Comparison of ENCODE assay signal across 25 cellular contexts in genomic region chr10:121681171-121681752, GRCh38.
DNase-seq lines count a peak whose midpoint lies in the region; ATAC-seq and TF ChIP-seq lines count a peak whose summit lies in the region.
"Had no signal": no experiment of that assay in that cellular context is flagged by ENCODE, and none has a peak within 500 bp of the region (broad histone marks: within the 10 kb centered on the region; RNA-seq: fewer than 3 reads in every experiment).

No MANE protein-coding gene starts in this region.

- no CpG with 5 or more reads among the region's 8 CpGs for WGBS in H9 (ENCODE audit: extremely low coverage, insufficient read length, low lambda C conversion rate)
- WGBS in ectodermal cell, 2 experiments: 43 to 55% methylated on average over 8 of the region's 8 CpGs

- peaks cover 40 to 45% of the 10 kb centered on the region in 2 experiments for H3K4me1 Mint-ChIP-seq in H9
- H3K4me1 Mint-ChIP-seq in mesothelial cell of epicardium: peaks cover 19% of the 10 kb centered on the region
- H3K4me1 Mint-ChIP-seq in osteocyte (ENCODE audit: unreplicated experiment): no peaks in the 10 kb centered on the region
- H3K4me1 Mint-ChIP-seq: memory B cell, T-helper 17 cell had no signal

- H3K9me3 Mint-ChIP-seq in H9 (peaks cover 14 to 18% of the 10 kb centered on the region in 2 experiments), mesothelial cell of epicardium (peaks cover 20% of the 10 kb centered on the region), osteocyte (ENCODE audit: unreplicated experiment) (peaks cover 9% of the 10 kb centered on the region)
- H3K9me3 Mint-ChIP-seq: activated CD8-positive, alpha-beta T cell treated with anti-CD3 and anti-CD28 coated beads for 36 hours; activated T-cell treated with anti-CD3 and anti-CD28 coated beads, Interleukin-2, amount 50 U/mL, for 24 hours had no signal

- no peak overlapping the region for H4K5ac ChIP-seq in H9 (ENCODE audit: insufficient read length, low read depth, low read length)

- H3K27ac ChIP-seq in H9 (ENCODE audit: insufficient read length, low read depth, low read length) (no peak overlapping the region), ectodermal cell (ENCODE audit: insufficient read depth, low read depth, low read length, poor library complexity, severe bottlenecking) (peak overlapping the region; percentile 86), skin epidermis (peak overlapping the region in 11 of 21 experiments; percentile 12 to 61 (median 40))
- H3K27ac ChIP-seq: right lobe of liver, SJSA1, stomach, vagina had no signal

- no peaks in the 10 kb centered on the region for H4K20me1 ChIP-seq in H9 (ENCODE audit: control insufficient read depth, insufficient read depth, insufficient read length)

- H3K27me3 ChIP-seq in H9 (ENCODE audit: insufficient read depth, low read length): no peaks in the 10 kb centered on the region
- no peaks in the 10 kb centered on the region for H3K27me3 ChIP-seq in ectodermal cell (ENCODE audit: control insufficient read depth, insufficient read depth, low read length, poor library complexity, severe bottlenecking)
- H3K27me3 ChIP-seq: dorsolateral prefrontal cortex, right lobe of liver, SJSA1, vagina had no signal

- no peak overlapping the region for H2AK5ac ChIP-seq in H9 (ENCODE audit: insufficient read length, low read length)

- no peaks in the 10 kb centered on the region for H3K79me2 ChIP-seq in H9 (ENCODE audit: insufficient read depth, low read length)

- no peak overlapping the region for H2BK120ac ChIP-seq in H9 (ENCODE audit: low read depth, low read length, poor library complexity, severe bottlenecking)

- no peak overlapping the region for H4K91ac ChIP-seq in H9 (ENCODE audit: insufficient read length, low read depth, low read length)

- TF ChIP-seq CTCF in H9 (conservative IDR thresholded peaks at IDR 0.05) (no peak), mesothelial cell of epicardium (IDR thresholded peaks at IDR 0.05; ENCODE audit: unreplicated experiment) (no peak), osteocyte (IDR thresholded peaks at IDR 0.05) (no peak)

- no peak overlapping the region for H2AFZ ChIP-seq in H9 (ENCODE audit: low read length)

- H3K23ac ChIP-seq in H9 (ENCODE audit: insufficient read length, low read depth, low read length): no peak overlapping the region

- H3K23me2 ChIP-seq in H9 (ENCODE audit: insufficient read length, low read depth, low read length, poor library complexity, severe bottlenecking): no peaks in the 10 kb centered on the region

- H3K4me2 ChIP-seq in H9 (ENCODE audit: insufficient read depth, insufficient read length, low read length): no peak overlapping the region

- peaks cover 5 to 25% (median 8%) of the 10 kb centered on the region in 3 experiments for H3K36me3 Mint-ChIP-seq in H9 (ENCODE audit: insufficient read depth in 1 of 3, low read depth in 3 of 3)
- peaks cover 2% of the 10 kb centered on the region for H3K36me3 Mint-ChIP-seq in mesothelial cell of epicardium
- H3K36me3 Mint-ChIP-seq in osteocyte (ENCODE audit: unreplicated experiment): no peaks in the 10 kb centered on the region
- H3K36me3 Mint-ChIP-seq: activated naive CD8-positive, alpha-beta T cell; memory B cell had no signal

- H3K36me3 ChIP-seq in ectodermal cell (ENCODE audit: control insufficient read depth, insufficient read depth, low read length): no peaks in the 10 kb centered on the region
- H3K36me3 ChIP-seq: right lobe of liver, SJSA1, stomach, vagina had no signal

- no peak overlapping the region for H4K8ac ChIP-seq in H9 (replicated peaks; ENCODE audit: insufficient read length, low read depth, low read length)

- peaks cover 3% of the 10 kb centered on the region for H3K27me3 Mint-ChIP-seq in H9 (ENCODE audit: low read depth)
- peaks cover 3% of the 10 kb centered on the region for H3K27me3 Mint-ChIP-seq in mesothelial cell of epicardium (ENCODE audit: low read depth)
- peaks cover 12% of the 10 kb centered on the region for H3K27me3 Mint-ChIP-seq in osteocyte (ENCODE audit: unreplicated experiment)
- H3K27me3 Mint-ChIP-seq: activated naive CD8-positive, alpha-beta T cell had no signal

- no peak overlapping the region for H3K18ac ChIP-seq in H9 (ENCODE audit: insufficient read length, low read depth, low read length)

- H2BK12ac ChIP-seq in H9 (ENCODE audit: insufficient read length, low read depth, low read length): no peak overlapping the region

- H3K9ac ChIP-seq in H9 (ENCODE audit: extremely low read depth, insufficient read length, low read length): no peak overlapping the region

- H3K14ac ChIP-seq in H9 (ENCODE audit: insufficient read depth, low read length): no peak overlapping the region

- H2BK5ac ChIP-seq in H9 (ENCODE audit: insufficient read length, low read length): no peak overlapping the region

- peaks cover 10% of the 10 kb centered on the region for H3K9me3 ChIP-seq in H9 (ENCODE audit: control insufficient read depth, low read depth, low read length)
- no peaks in the 10 kb centered on the region for H3K9me3 ChIP-seq in ectodermal cell (ENCODE audit: control insufficient read depth, low read length)
- H3K9me3 ChIP-seq: right lobe of liver, vagina had no signal

- H3K4me3 Mint-ChIP-seq in H9 (no peak overlapping the region), mesothelial cell of epicardium (no peak overlapping the region), osteocyte (ENCODE audit: unreplicated experiment) (no peak overlapping the region)
- H3K4me3 Mint-ChIP-seq: activated CD8-positive, alpha-beta T cell treated with anti-CD3 and anti-CD28 coated beads for 36 hours; activated naive CD8-positive, alpha-beta T cell; activated T-cell treated with anti-CD3 and anti-CD28 coated beads, Interleukin-2, amount 50 U/mL, for 24 hours; HFFc6; memory B cell; T-helper 17 cell; WTC11 had no signal

- H3K4me3 ChIP-seq in ectodermal cell (ENCODE audit: insufficient read depth, low read depth, low read length) (no peak overlapping the region), skin epidermis (no peak overlapping the region)
- H3K4me3 ChIP-seq: dorsolateral prefrontal cortex, right lobe of liver, SJSA1, stomach, vagina had no signal

- H2BK20ac ChIP-seq in H9 (ENCODE audit: low read depth, low read length, poor library complexity, severe bottlenecking): no peak overlapping the region

- no peak for DNase-seq in H9
- DNase-seq in mesothelial cell of epicardium (ENCODE audit: low spot score in 2 of 2, unreplicated experiment in 2 of 2): no peak
- no peak for DNase-seq in activated gamma-delta T cell (lab: John Stamatoyannopoulos, UW)
- DNase-seq in osteocyte (ENCODE audit: extremely low spot score, unreplicated experiment): no peak
- DNase-seq: activated CD8-positive, alpha-beta T cell treated with anti-CD3 and anti-CD28 coated beads for 36 hours; activated T-cell treated with anti-CD3 and anti-CD28 coated beads, Interleukin-2, amount 50 U/mL, for 24 hours; HFFc6; KG1; NCI-H1048; NCI-H524 treated with DMSO at 0.1 percent for 48 hours; OCI-M1; right lobe of liver; stimulated activated CD4-positive, alpha-beta T cell treated with anti-CD3 and anti-CD28 coated beads, Interleukin-2, amount 100 ng/mL, for 24 hours; stomach; T-helper 17 cell had no signal

- no peaks in the 10 kb centered on the region for H3K79me1 ChIP-seq in H9 (ENCODE audit: insufficient read depth, low read depth, low read length, poor library complexity, severe bottlenecking)

- H3T11ph ChIP-seq in H9 (ENCODE audit: low read length): no peak overlapping the region

- H3K4me1 ChIP-seq in H9 (ENCODE audit: insufficient read depth, low read length) (no peaks in the 10 kb centered on the region), ectodermal cell (ENCODE audit: control insufficient read depth, insufficient read depth, low read length) (peaks cover 51% of the 10 kb centered on the region)
- H3K4me1 ChIP-seq: right lobe of liver, SJSA1, vagina had no signal

- H3K27ac Mint-ChIP-seq in H9: peak overlapping the region in 2 of 3 experiments; percentile 8 to 82; a peak in 2 of 7 replicates
- H3K27ac Mint-ChIP-seq in mesothelial cell of epicardium: peak overlapping the region; percentile 59
- no peak overlapping the region for H3K27ac Mint-ChIP-seq in osteocyte (ENCODE audit: unreplicated experiment)
- H3K27ac Mint-ChIP-seq: activated CD8-positive, alpha-beta T cell treated with anti-CD3 and anti-CD28 coated beads for 36 hours; activated naive CD8-positive, alpha-beta T cell; activated T-cell treated with anti-CD3 and anti-CD28 coated beads, Interleukin-2, amount 50 U/mL, for 24 hours; HFFc6; memory B cell; T-helper 17 cell; WTC11 had no signal

- ATAC-seq in esophagus mucosa (no peak), GM18502 (IDR thresholded peaks at IDR 0.05; ENCODE audit: poor library complexity, unreplicated experiment) (no peak)
- ATAC-seq: activated CD8-positive, alpha-beta T cell treated with anti-CD3 and anti-CD28 coated beads for 36 hours; right lobe of liver; T-helper 17 cell; WTC11 had no signal

- no peak overlapping the region for H3K56ac ChIP-seq in H9 (ENCODE audit: insufficient read length, low read depth, low read length)

- H3K4ac ChIP-seq in H9 (ENCODE audit: low read depth, low read length): no peak overlapping the region

- H2BK15ac ChIP-seq in H9 (ENCODE audit: low read depth, low read length): no peak overlapping the region
